Comparison of ENCODE assay signal across 15 cellular contexts in genomic region chr12:88985011-88985410, GRCh38.
"Had no signal": no experiment of that assay in that cellular context is flagged by ENCODE, and none has a peak within 500 bp of the region (broad histone marks: within the 10 kb centered on the region; RNA-seq: fewer than 3 reads in every experiment).

No MANE protein-coding gene starts in this region.

- H3K4me2 ChIP-seq: hepatocyte, smooth muscle cell had no signal

- H3K9me3 Mint-ChIP-seq: dendritic cell treated with granulocyte-macrophage colony-stimulating factor and Interleukin-4, amounts not matched to agents 40 ng/mL and 50 ng/mL, for 4 days; effector memory CD8-positive, alpha-beta T cell; naive thymus-derived CD8-positive, alpha-beta T cell; type B pancreatic cell had no signal

- H3K4me1 ChIP-seq: esophagus squamous epithelium, foreskin keratinocyte, right atrium auricular region had no signal

- ATAC-seq: effector memory CD8-positive, alpha-beta T cell; foreskin keratinocyte; mucosa of descending colon; naive thymus-derived CD8-positive, alpha-beta T cell had no signal

- H3K4me3 Mint-ChIP-seq: dendritic cell treated with granulocyte-macrophage colony-stimulating factor and Interleukin-4, amounts not matched to agents 40 ng/mL and 50 ng/mL, for 4 days; effector memory CD8-positive, alpha-beta T cell; naive thymus-derived CD8-positive, alpha-beta T cell; type B pancreatic cell had no signal

- H3K79me2 ChIP-seq: hepatocyte had no signal

- H2AFZ ChIP-seq: hepatocyte had no signal

- H3K27me3 ChIP-seq: foreskin keratinocyte, hepatocyte, neutrophil, right atrium auricular region had no signal

- H3K36me3 ChIP-seq: esophagus squamous epithelium, neutrophil, right atrium auricular region had no signal

- H3K4me3 ChIP-seq: esophagus squamous epithelium, hepatocyte, mucosa of descending colon, right atrium auricular region, smooth muscle cell had no signal

- H3K9me3 ChIP-seq: esophagus squamous epithelium, mucosa of descending colon, neutrophil, right atrium auricular region had no signal

- H3K27me3 Mint-ChIP-seq: dendritic cell treated with granulocyte-macrophage colony-stimulating factor and Interleukin-4, amounts not matched to agents 40 ng/mL and 50 ng/mL, for 4 days; type B pancreatic cell had no signal

- H3K4me1 Mint-ChIP-seq: naive thymus-derived CD8-positive, alpha-beta T cell had no signal

- DNase-seq: effector memory CD8-positive, alpha-beta T cell; esophagus squamous epithelium; mucosa of descending colon; naive thymus-derived CD8-positive, alpha-beta T cell; stimulated activated CD4-positive, alpha-beta T cell treated with anti-CD3 and anti-CD28 coated beads, Interleukin-2, amount 100 ng/mL, for 48 hours; stimulated activated naive CD4-positive, alpha-beta T cell treated with Interleukin-2 at 50 U/mL for 16 hours had no signal

- H3K36me3 Mint-ChIP-seq: naive thymus-derived CD8-positive, alpha-beta T cell; type B pancreatic cell had no signal

- H3K27ac ChIP-seq: esophagus squamous epithelium, foreskin keratinocyte, hepatocyte, neutrophil, right atrium auricular region had no signal

- H3K27ac Mint-ChIP-seq: dendritic cell treated with granulocyte-macrophage colony-stimulating factor and Interleukin-4, amounts not matched to agents 40 ng/mL and 50 ng/mL, for 4 days; effector memory CD8-positive, alpha-beta T cell; naive thymus-derived CD8-positive, alpha-beta T cell; type B pancreatic cell had no signal

- FAIRE-seq: colon, urothelium cell line had no signal
